Comparison of ENCODE assay signal across 1 cellular context in the genomic region with DNA sequence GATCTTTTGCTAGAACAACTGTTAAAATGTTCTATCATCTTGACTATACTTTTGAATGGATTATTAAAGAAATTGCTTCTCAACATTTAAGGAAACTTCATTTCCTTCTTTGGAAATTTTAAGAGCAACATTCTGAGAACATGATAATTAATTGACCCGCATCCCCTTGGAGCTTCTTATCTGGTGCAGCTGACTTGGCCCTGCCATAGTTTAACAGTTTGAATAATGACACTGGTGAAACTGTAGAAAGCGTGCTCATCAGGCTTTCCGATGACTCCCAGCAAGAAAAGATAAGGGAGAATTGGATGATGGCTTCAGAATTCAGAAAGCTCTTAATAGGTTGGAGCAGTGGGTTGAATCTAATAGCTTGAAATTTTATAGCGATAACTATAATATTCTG.
A peak's percentile ranks its signal among the peaks of the same experiment; 100 is the strongest.
TF ChIP-seq lines count a peak whose summit lies in the region.

No MANE protein-coding gene starts in this region.

TF ChIP-seq in K562, 482 proteins besides CTCF, POLR2A, EP300 and RAD21 (continued from another document and continues in another):
- TF ChIP-seq ZBTB33 (CRISPR knock-in tag; IDR thresholded peaks at IDR 0.05) (no peak), ZKSCAN3 (CRISPR knock-in tag; IDR thresholded peaks at IDR 0.05) (no peak), CBX8 (IDR thresholded peaks at IDR 0.05; ENCODE audit: borderline replicate concordance, extremely low read depth, low read depth, low read length, poor library complexity, severe bottlenecking) (no peak), PRMT5 (CRISPR knock-in tag; IDR thresholded peaks at IDR 0.05) (no peak), HDAC2 (IDR thresholded peaks at IDR 0.05) (peak; percentile 84), ZBTB26 (CRISPR knock-in tag; IDR thresholded peaks at IDR 0.05) (no peak), CLOCK (CRISPR knock-in tag; IDR thresholded peaks at IDR 0.05; ENCODE audit: borderline replicate concordance) (no peak), NBN (IDR thresholded peaks at IDR 0.05; ENCODE audit: low read depth) (peak; percentile 66), MED1 (CRISPR knock-in tag; IDR thresholded peaks at IDR 0.05; ENCODE audit: borderline replicate concordance) (no peak), CBX3 (IDR thresholded peaks at IDR 0.05; ENCODE audit: borderline replicate concordance in 1 of 2, low read length in 2 of 2) (peak in 1 of 2 experiments; percentile 76; a peak in 2 of 3 replicates), ZNF232 (CRISPR knock-in tag; IDR thresholded peaks at IDR 0.05) (no peak), ZNF407 (IDR thresholded peaks at IDR 0.05; ENCODE audit: low read depth) (no peak), TAL1 (IDR thresholded peaks at IDR 0.05) (peak; percentile 79), ETV6 (IDR thresholded peaks at IDR 0.05; ENCODE audit: borderline replicate concordance in 1 of 2, low read depth in 2 of 2, low read length in 1 of 2) (peak in 1 of 2 experiments; percentile 58; a peak in 1 of 4 replicates), ETV6 (CRISPR knock-in tag; IDR thresholded peaks at IDR 0.05; ENCODE audit: borderline replicate concordance) (no peak), RBFOX2 (IDR thresholded peaks at IDR 0.05; ENCODE audit: low read depth, low read length) (no peak), ETS1 (conservative IDR thresholded peaks at IDR 0.05; ENCODE audit: control insufficient read depth, low read depth, low read length) (no peak), HMBOX1 (IDR thresholded peaks at IDR 0.05) (peak; percentile 68), ZNF274 (IDR thresholded peaks at IDR 0.05; ENCODE audit: borderline replicate concordance, low read depth, low read length) (no peak), SP1 (CRISPR knock-in tag; IDR thresholded peaks at IDR 0.05) (no peak)
- TF ChIP-seq, protein P1, sequence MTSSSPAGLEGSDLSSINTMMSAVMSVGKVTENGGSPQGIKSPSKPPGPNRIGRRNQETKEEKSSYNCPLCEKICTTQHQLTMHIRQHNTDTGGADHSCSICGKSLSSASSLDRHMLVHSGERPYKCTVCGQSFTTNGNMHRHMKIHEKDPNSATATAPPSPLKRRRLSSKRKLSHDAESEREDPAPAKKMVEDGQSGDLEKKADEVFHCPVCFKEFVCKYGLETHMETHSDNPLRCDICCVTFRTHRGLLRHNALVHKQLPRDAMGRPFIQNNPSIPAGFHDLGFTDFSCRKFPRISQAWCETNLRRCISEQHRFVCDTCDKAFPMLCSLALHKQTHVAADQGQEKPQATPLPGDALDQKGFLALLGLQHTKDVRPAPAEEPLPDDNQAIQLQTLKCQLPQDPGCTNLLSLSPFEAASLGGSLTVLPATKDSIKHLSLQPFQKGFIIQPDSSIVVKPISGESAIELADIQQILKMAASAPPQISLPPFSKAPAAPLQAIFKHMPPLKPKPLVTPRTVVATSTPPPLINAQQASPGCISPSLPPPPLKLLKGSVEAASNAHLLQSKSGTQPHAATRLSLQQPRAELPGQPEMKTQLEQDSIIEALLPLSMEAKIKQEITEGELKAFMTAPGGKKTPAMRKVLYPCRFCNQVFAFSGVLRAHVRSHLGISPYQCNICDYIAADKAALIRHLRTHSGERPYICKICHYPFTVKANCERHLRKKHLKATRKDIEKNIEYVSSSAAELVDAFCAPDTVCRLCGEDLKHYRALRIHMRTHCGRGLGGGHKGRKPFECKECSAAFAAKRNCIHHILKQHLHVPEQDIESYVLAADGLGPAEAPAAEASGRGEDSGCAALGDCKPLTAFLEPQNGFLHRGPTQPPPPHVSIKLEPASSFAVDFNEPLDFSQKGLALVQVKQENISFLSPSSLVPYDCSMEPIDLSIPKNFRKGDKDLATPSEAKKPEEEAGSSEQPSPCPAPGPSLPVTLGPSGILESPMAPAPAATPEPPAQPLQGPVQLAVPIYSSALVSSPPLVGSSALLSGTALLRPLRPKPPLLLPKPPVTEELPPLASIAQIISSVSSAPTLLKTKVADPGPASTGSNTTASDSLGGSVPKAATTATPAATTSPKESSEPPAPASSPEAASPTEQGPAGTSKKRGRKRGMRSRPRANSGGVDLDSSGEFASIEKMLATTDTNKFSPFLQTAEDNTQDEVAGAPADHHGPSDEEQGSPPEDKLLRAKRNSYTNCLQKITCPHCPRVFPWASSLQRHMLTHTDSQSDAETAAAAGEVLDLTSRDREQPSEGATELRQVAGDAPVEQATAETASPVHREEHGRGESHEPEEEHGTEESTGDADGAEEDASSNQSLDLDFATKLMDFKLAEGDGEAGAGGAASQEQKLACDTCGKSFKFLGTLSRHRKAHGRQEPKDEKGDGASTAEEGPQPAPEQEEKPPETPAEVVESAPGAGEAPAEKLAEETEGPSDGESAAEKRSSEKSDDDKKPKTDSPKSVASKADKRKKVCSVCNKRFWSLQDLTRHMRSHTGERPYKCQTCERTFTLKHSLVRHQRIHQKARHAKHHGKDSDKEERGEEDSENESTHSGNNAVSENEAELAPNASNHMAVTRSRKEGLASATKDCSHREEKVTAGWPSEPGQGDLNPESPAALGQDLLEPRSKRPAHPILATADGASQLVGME (CRISPR knock-in tag; IDR thresholded peaks at IDR 0.05): no peak
- TF ChIP-seq, protein P2, sequence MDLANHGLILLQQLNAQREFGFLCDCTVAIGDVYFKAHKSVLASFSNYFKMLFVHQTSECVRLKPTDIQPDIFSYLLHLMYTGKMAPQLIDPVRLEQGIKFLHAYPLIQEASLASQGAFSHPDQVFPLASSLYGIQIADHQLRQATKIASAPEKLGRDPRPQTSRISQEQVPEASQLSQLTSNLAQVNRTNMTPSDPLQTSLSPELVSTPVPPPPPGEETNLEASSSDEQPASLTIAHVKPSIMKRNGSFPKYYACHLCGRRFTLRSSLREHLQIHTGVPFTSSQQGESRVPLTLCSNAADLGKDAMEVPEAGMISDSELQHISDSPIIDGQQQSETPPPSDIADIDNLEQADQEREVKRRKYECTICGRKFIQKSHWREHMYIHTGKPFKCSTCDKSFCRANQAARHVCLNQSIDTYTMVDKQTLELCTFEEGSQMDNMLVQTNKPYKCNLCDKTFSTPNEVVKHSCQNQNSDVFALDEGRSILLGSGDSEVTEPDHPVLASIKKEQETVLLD (IDR thresholded peaks at IDR 0.05): peak; percentile 14; the same call in 1 of the 2 replicates
- TF ChIP-seq, protein P3, sequence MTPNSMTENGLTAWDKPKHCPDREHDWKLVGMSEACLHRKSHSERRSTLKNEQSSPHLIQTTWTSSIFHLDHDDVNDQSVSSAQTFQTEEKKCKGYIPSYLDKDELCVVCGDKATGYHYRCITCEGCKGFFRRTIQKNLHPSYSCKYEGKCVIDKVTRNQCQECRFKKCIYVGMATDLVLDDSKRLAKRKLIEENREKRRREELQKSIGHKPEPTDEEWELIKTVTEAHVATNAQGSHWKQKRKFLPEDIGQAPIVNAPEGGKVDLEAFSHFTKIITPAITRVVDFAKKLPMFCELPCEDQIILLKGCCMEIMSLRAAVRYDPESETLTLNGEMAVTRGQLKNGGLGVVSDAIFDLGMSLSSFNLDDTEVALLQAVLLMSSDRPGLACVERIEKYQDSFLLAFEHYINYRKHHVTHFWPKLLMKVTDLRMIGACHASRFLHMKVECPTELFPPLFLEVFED (CRISPR knock-in tag; conservative IDR thresholded peaks at IDR 0.05): no peak
